ENCODE assay signal across 1 cellular context in the genomic region with DNA sequence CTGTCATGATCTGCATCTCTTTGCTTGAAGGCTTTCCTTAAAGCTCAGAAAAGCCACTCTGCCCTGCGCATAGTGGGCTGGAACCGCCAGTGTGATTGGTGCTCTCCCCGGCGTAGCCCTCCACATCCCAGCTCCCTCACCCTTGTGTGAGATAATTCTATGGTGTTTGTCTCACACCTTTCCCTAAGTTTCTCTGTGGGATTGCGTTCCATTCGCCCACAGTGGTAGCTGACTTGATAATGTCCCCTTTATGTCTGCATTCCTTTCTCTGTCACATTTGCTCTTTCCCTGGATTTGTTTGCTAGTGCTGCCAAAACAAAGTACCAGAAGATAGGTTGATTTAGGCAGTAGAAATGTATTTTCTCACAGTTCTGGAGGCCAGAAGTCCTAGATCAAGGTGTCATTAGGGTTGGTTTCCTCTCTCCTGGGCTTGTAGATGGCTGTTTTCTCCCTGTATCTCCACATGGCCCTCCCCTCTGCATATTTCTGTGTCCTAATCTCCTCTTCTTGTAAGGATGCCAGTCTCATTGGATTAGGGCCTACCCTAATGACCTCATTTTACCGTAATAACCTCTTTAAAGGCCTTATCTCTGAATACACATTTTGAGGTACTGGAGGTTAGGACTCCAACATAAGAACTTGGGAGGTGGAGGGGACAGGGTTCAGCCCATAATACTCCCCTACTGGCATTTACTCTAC.
A peak's percentile ranks its signal among the peaks of the same experiment; 100 is the strongest.
TF ChIP-seq lines count a peak whose summit lies in the region.

No MANE protein-coding gene starts in this region.

TF ChIP-seq in HepG2, 621 proteins besides CTCF, POLR2A, EP300 and RAD21 (continued from another document and continues in another):
- TF ChIP-seq SOX13 (IDR thresholded peaks at IDR 0.05) (no peak), SOX13 (CRISPR knock-in tag; conservative IDR thresholded peaks at IDR 0.05 in 1 of 2, IDR thresholded peaks at IDR 0.05 in 1 of 2) (peak in 1 of 2 experiments; percentile 75; a peak in 2 of 4 replicates), ZNF564 (CRISPR knock-in tag; IDR thresholded peaks at IDR 0.05) (no peak), MEF2D (CRISPR knock-in tag; IDR thresholded peaks at IDR 0.05) (no peak), TMF1 (CRISPR knock-in tag; IDR thresholded peaks at IDR 0.05; ENCODE audit: low read depth) (no peak), NFE2L1 (CRISPR knock-in tag; IDR thresholded peaks at IDR 0.05; ENCODE audit: borderline replicate concordance) (no peak), PLRG1 (conservative IDR thresholded peaks at IDR 0.05) (no peak), KMT2B (CRISPR knock-in tag; IDR thresholded peaks at IDR 0.05) (no peak), TGIF2 (CRISPR knock-in tag; IDR thresholded peaks at IDR 0.05) (no peak), ZFP90 (CRISPR knock-in tag; IDR thresholded peaks at IDR 0.05; ENCODE audit: borderline replicate concordance) (no peak), GABPB1 (CRISPR knock-in tag; IDR thresholded peaks at IDR 0.05) (no peak), XBP1 (CRISPR knock-in tag; IDR thresholded peaks at IDR 0.05) (no peak), ZNF430 (CRISPR knock-in tag; IDR thresholded peaks at IDR 0.05) (no peak), NFIC (IDR thresholded peaks at IDR 0.05; ENCODE audit: low read length) (no peak), ZNF558 (CRISPR knock-in tag; IDR thresholded peaks at IDR 0.05; ENCODE audit: borderline replicate concordance) (no peak), MEIS1 (CRISPR knock-in tag; IDR thresholded peaks at IDR 0.05; ENCODE audit: borderline replicate concordance) (no peak), SIN3B (IDR thresholded peaks at IDR 0.05; ENCODE audit: low read length) (no peak), PHF8 (CRISPR knock-in tag; IDR thresholded peaks at IDR 0.05) (no peak), ZNF225 (CRISPR knock-in tag; IDR thresholded peaks at IDR 0.05) (no peak), FOSL2 (CRISPR knock-in tag; IDR thresholded peaks at IDR 0.05) (0 out of 2 replicates have a peak, but pooled peaks have one; percentile 4), GABPA (IDR thresholded peaks at IDR 0.05; ENCODE audit: low read depth, low read length) (no peak), GABPA (CRISPR knock-in tag; IDR thresholded peaks at IDR 0.05; ENCODE audit: low read depth) (no peak), YEATS4 (CRISPR knock-in tag; IDR thresholded peaks at IDR 0.05; ENCODE audit: borderline replicate concordance) (no peak), PRMT3 (CRISPR knock-in tag; IDR thresholded peaks at IDR 0.05; ENCODE audit: borderline replicate concordance, low read depth) (no peak), TEAD3 (CRISPR knock-in tag; optimal IDR thresholded peaks at IDR 0.05; ENCODE audit: borderline replicate concordance) (peak; percentile 34), ATRX (CRISPR knock-in tag; IDR thresholded peaks at IDR 0.05; ENCODE audit: borderline replicate concordance) (no peak), MAFF (IDR thresholded peaks at IDR 0.05; ENCODE audit: low read depth, low read length) (no peak), SETDB1 (CRISPR knock-in tag; IDR thresholded peaks at IDR 0.05; ENCODE audit: borderline replicate concordance) (no peak), EEA1 (CRISPR knock-in tag; IDR thresholded peaks at IDR 0.05; ENCODE audit: borderline replicate concordance) (no peak), DR1 (CRISPR knock-in tag; IDR thresholded peaks at IDR 0.05) (no peak)
- TF ChIP-seq, protein P1, sequence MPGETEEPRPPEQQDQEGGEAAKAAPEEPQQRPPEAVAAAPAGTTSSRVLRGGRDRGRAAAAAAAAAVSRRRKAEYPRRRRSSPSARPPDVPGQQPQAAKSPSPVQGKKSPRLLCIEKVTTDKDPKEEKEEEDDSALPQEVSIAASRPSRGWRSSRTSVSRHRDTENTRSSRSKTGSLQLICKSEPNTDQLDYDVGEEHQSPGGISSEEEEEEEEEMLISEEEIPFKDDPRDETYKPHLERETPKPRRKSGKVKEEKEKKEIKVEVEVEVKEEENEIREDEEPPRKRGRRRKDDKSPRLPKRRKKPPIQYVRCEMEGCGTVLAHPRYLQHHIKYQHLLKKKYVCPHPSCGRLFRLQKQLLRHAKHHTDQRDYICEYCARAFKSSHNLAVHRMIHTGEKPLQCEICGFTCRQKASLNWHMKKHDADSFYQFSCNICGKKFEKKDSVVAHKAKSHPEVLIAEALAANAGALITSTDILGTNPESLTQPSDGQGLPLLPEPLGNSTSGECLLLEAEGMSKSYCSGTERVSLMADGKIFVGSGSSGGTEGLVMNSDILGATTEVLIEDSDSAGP (CRISPR knock-in tag; IDR thresholded peaks at IDR 0.05; ENCODE audit: borderline replicate concordance) = no peak
- TF ChIP-seq, protein P2, sequence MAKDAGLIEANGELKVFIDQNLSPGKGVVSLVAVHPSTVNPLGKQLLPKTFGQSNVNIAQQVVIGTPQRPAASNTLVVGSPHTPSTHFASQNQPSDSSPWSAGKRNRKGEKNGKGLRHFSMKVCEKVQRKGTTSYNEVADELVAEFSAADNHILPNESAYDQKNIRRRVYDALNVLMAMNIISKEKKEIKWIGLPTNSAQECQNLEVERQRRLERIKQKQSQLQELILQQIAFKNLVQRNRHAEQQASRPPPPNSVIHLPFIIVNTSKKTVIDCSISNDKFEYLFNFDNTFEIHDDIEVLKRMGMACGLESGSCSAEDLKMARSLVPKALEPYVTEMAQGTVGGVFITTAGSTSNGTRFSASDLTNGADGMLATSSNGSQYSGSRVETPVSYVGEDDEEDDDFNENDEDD (CRISPR knock-in tag; IDR thresholded peaks at IDR 0.05; ENCODE audit: borderline replicate concordance) = no peak
- TF ChIP-seq, protein P3, sequence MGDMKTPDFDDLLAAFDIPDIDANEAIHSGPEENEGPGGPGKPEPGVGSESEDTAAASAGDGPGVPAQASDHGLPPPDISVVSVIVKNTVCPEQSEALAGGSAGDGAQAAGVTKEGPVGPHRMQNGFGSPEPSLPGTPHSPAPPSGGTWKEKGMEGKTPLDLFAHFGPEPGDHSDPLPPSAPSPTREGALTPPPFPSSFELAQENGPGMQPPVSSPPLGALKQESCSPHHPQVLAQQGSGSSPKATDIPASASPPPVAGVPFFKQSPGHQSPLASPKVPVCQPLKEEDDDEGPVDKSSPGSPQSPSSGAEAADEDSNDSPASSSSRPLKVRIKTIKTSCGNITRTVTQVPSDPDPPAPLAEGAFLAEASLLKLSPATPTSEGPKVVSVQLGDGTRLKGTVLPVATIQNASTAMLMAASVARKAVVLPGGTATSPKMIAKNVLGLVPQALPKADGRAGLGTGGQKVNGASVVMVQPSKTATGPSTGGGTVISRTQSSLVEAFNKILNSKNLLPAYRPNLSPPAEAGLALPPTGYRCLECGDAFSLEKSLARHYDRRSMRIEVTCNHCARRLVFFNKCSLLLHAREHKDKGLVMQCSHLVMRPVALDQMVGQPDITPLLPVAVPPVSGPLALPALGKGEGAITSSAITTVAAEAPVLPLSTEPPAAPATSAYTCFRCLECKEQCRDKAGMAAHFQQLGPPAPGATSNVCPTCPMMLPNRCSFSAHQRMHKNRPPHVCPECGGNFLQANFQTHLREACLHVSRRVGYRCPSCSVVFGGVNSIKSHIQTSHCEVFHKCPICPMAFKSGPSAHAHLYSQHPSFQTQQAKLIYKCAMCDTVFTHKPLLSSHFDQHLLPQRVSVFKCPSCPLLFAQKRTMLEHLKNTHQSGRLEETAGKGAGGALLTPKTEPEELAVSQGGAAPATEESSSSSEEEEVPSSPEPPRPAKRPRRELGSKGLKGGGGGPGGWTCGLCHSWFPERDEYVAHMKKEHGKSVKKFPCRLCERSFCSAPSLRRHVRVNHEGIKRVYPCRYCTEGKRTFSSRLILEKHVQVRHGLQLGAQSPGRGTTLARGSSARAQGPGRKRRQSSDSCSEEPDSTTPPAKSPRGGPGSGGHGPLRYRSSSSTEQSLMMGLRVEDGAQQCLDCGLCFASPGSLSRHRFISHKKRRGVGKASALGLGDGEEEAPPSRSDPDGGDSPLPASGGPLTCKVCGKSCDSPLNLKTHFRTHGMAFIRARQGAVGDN (CRISPR knock-in tag; IDR thresholded peaks at IDR 0.05) = no peak
- TF ChIP-seq, protein P4, sequence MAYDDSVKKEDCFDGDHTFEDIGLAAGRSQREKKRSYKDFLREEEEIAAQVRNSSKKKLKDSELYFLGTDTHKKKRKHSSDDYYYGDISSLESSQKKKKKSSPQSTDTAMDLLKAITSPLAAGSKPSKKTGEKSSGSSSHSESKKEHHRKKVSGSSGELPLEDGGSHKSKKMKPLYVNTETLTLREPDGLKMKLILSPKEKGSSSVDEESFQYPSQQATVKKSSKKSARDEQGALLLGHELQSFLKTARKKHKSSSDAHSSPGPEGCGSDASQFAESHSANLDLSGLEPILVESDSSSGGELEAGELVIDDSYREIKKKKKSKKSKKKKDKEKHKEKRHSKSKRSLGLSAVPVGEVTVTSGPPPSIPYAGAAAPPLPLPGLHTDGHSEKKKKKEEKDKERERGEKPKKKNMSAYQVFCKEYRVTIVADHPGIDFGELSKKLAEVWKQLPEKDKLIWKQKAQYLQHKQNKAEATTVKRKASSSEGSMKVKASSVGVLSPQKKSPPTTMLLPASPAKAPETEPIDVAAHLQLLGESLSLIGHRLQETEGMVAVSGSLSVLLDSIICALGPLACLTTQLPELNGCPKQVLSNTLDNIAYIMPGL (CRISPR knock-in tag; IDR thresholded peaks at IDR 0.05; ENCODE audit: borderline replicate concordance in 1 of 2, low read depth in 1 of 2) = 0 out of 4 replicates have a peak, but pooled peaks of 1 of the 2 experiments have one; percentile 25
- TF ChIP-seq, protein P5, sequence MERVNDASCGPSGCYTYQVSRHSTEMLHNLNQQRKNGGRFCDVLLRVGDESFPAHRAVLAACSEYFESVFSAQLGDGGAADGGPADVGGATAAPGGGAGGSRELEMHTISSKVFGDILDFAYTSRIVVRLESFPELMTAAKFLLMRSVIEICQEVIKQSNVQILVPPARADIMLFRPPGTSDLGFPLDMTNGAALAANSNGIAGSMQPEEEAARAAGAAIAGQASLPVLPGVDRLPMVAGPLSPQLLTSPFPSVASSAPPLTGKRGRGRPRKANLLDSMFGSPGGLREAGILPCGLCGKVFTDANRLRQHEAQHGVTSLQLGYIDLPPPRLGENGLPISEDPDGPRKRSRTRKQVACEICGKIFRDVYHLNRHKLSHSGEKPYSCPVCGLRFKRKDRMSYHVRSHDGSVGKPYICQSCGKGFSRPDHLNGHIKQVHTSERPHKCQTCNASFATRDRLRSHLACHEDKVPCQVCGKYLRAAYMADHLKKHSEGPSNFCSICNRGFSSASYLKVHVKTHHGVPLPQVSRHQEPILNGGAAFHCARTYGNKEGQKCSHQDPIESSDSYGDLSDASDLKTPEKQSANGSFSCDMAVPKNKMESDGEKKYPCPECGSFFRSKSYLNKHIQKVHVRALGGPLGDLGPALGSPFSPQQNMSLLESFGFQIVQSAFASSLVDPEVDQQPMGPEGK (CRISPR knock-in tag; IDR thresholded peaks at IDR 0.05) = 0 out of 2 replicates have a peak, but pooled peaks have one; percentile 16
- TF ChIP-seq, protein P6, sequence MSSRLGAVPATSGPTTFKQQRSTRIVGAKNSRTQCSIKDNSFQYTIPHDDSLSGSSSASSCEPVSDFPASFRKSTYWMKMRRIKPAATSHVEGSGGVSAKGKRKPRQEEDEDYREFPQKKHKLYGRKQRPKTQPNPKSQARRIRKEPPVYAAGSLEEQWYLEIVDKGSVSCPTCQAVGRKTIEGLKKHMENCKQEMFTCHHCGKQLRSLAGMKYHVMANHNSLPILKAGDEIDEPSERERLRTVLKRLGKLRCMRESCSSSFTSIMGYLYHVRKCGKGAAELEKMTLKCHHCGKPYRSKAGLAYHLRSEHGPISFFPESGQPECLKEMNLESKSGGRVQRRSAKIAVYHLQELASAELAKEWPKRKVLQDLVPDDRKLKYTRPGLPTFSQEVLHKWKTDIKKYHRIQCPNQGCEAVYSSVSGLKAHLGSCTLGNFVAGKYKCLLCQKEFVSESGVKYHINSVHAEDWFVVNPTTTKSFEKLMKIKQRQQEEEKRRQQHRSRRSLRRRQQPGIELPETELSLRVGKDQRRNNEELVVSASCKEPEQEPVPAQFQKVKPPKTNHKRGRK (CRISPR knock-in tag; IDR thresholded peaks at IDR 0.05) = no peak
- TF ChIP-seq, protein P7, sequence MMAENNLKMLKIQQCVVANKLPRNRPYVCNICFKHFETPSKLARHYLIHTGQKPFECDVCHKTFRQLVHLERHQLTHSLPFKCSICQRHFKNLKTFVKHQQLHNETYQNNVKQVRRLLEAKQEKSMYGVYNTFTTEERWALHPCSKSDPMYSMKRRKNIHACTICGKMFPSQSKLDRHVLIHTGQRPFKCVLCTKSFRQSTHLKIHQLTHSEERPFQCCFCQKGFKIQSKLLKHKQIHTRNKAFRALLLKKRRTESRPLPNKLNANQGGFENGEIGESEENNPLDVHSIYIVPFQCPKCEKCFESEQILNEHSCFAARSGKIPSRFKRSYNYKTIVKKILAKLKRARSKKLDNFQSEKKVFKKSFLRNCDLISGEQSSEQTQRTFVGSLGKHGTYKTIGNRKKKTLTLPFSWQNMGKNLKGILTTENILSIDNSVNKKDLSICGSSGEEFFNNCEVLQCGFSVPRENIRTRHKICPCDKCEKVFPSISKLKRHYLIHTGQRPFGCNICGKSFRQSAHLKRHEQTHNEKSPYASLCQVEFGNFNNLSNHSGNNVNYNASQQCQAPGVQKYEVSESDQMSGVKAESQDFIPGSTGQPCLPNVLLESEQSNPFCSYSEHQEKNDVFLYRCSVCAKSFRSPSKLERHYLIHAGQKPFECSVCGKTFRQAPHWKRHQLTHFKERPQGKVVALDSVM (CRISPR knock-in tag; IDR thresholded peaks at IDR 0.05) = no peak
- TF ChIP-seq, protein P8, sequence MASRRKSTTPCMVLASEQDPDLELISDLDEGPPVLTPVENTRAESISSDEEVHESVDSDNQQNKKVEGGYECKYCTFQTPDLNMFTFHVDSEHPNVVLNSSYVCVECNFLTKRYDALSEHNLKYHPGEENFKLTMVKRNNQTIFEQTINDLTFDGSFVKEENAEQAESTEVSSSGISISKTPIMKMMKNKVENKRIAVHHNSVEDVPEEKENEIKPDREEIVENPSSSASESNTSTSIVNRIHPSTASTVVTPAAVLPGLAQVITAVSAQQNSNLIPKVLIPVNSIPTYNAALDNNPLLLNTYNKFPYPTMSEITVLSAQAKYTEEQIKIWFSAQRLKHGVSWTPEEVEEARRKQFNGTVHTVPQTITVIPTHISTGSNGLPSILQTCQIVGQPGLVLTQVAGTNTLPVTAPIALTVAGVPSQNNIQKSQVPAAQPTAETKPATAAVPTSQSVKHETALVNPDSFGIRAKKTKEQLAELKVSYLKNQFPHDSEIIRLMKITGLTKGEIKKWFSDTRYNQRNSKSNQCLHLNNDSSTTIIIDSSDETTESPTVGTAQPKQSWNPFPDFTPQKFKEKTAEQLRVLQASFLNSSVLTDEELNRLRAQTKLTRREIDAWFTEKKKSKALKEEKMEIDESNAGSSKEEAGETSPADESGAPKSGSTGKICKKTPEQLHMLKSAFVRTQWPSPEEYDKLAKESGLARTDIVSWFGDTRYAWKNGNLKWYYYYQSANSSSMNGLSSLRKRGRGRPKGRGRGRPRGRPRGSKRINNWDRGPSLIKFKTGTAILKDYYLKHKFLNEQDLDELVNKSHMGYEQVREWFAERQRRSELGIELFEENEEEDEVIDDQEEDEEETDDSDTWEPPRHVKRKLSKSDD (CRISPR knock-in tag; IDR thresholded peaks at IDR 0.05; ENCODE audit: low read depth) = no peak
